ENCODE assay signal across 1 cellular context in the genomic region with DNA sequence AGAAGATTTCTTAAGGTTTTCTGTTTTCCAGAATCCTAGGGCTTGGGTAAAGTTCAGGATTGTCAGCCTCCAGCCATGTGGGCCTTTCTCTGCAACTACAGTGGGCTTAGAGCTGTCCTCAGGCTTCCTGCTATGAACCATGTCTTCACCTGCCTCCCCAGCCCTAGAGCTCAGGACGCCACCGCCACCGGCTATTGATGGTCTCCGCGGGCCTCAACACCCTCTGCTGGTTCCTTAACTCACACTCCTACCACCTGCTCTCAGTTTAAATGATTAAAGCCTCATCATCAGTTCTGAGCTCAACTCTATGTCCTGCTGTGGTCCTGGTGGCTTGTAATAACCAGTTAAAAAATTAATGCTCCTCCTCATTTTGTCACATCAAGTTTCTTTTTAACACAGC.
TF ChIP-seq lines count a peak whose summit lies in the region.

No MANE protein-coding gene starts in this region.

TF ChIP-seq in WTC11, 78 proteins besides CTCF, POLR2A, EP300 and RAD21 (continued from another document):
- TF ChIP-seq, protein P1, sequence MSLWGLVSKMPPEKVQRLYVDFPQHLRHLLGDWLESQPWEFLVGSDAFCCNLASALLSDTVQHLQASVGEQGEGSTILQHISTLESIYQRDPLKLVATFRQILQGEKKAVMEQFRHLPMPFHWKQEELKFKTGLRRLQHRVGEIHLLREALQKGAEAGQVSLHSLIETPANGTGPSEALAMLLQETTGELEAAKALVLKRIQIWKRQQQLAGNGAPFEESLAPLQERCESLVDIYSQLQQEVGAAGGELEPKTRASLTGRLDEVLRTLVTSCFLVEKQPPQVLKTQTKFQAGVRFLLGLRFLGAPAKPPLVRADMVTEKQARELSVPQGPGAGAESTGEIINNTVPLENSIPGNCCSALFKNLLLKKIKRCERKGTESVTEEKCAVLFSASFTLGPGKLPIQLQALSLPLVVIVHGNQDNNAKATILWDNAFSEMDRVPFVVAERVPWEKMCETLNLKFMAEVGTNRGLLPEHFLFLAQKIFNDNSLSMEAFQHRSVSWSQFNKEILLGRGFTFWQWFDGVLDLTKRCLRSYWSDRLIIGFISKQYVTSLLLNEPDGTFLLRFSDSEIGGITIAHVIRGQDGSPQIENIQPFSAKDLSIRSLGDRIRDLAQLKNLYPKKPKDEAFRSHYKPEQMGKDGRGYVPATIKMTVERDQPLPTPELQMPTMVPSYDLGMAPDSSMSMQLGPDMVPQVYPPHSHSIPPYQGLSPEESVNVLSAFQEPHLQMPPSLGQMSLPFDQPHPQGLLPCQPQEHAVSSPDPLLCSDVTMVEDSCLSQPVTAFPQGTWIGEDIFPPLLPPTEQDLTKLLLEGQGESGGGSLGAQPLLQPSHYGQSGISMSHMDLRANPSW (CRISPR knock-in tag; conservative IDR thresholded peaks at IDR 0.05; ENCODE audit: low read depth) = no peak
- TF ChIP-seq MXD4 (CRISPR knock-in tag; IDR thresholded peaks at IDR 0.05; ENCODE audit: borderline replicate concordance) (no peak), FOXP4 (CRISPR knock-in tag; IDR thresholded peaks at IDR 0.05) (no peak), PRRX2 (CRISPR knock-in tag; IDR thresholded peaks at IDR 0.05) (no peak), ELF4 (CRISPR knock-in tag; IDR thresholded peaks at IDR 0.05; ENCODE audit: low read depth) (no peak), ATF1 (CRISPR knock-in tag; IDR thresholded peaks at IDR 0.05) (no peak), SOX15 (CRISPR knock-in tag; IDR thresholded peaks at IDR 0.05) (no peak), PREB (CRISPR knock-in tag; IDR thresholded peaks at IDR 0.05; ENCODE audit: borderline replicate concordance) (no peak), E2F1 (CRISPR knock-in tag; IDR thresholded peaks at IDR 0.05) (no peak), AFF4 (CRISPR knock-in tag; IDR thresholded peaks at IDR 0.05; ENCODE audit: borderline replicate concordance) (no peak), MYBL2 (CRISPR knock-in tag; IDR thresholded peaks at IDR 0.05) (no peak), OVOL2 (CRISPR knock-in tag; IDR thresholded peaks at IDR 0.05; ENCODE audit: borderline replicate concordance) (no peak)
